In genomic region chr3:120461416-120461815, GRCh38 we compare ENCODE assay signal across 17 cellular contexts. TPM values are rescaled to one million over a fixed set of nuclear protein-coding genes. Genes with fewer than 3 reads are reported as not detected.
DNase-seq lines count a peak whose midpoint lies in the region; ATAC-seq and TF ChIP-seq lines count a peak whose summit lies in the region.
"Had no signal": no experiment of that assay in that cellular context is flagged by ENCODE, and none has a peak within 500 bp of the region (broad histone marks: within the 10 kb centered on the region; RNA-seq: fewer than 3 reads in every experiment).

No MANE protein-coding gene starts in this region.

- H3K27me3 Mint-ChIP-seq in HFFc6 (ENCODE audit: insufficient read depth), result no peaks in the 10 kb centered on the region; the same call in 1 of the 2 replicates

- no peak overlapping the region for H3K4me3 ChIP-seq in SJSA1
- H3K4me3 ChIP-seq: A549, SJCRH30 had no signal

- peaks cover 27% of the 10 kb centered on the region for H3K36me3 ChIP-seq in SJSA1
- H3K36me3 ChIP-seq: SJCRH30 had no signal

- no peaks in the 10 kb centered on the region; the same call in 1 of the 2 replicates for H3K36me3 Mint-ChIP-seq in HFFc6 (ENCODE audit: low read depth)
- H3K36me3 Mint-ChIP-seq: CD14-positive monocyte had no signal

- no peaks in the 10 kb centered on the region for H3K27me3 ChIP-seq in SJSA1 (replicated peaks)
- H3K27me3 ChIP-seq: SJCRH30 had no signal

- ATAC-seq in HG02759 (IDR thresholded peaks at IDR 0.05; ENCODE audit: unreplicated experiment), result no peak
- no peak for ATAC-seq in GM18498 (IDR thresholded peaks at IDR 0.05; ENCODE audit: unreplicated experiment)
- ATAC-seq: A549 had no signal

- DNase-seq in Daoy (ENCODE audit: low read depth), result peak; percentile 39
- no peak for DNase-seq in HFFc6
- DNase-seq in SJSA1 (ENCODE audit: low read depth in 1 of 2, low spot score in 2 of 2), result peak in 1 of 2 experiments; percentile 42
- DNase-seq in hepatic stellate cell (ENCODE audit: low spot score), result peak; percentile 19
- DNase-seq in activated naive CD4-positive, alpha-beta T cell (lab: John Stamatoyannopoulos, UW), result no peak
- DNase-seq in stimulated activated CD4-positive, alpha-beta T cell treated with anti-CD3 and anti-CD28 coated beads, Interleukin-2, amount 100 ng/mL, for 48 hours, result no peak
- DNase-seq: DMS153, NCI-H1417 treated with DMSO at 0.1 percent for 48 hours, NCI-H1930, NCI-H2171, NCI-H446, NCI-H69, SJCRH30 had no signal

- no peak overlapping the region; the same call in 1 of the 2 replicates for H3K4me3 Mint-ChIP-seq in HFFc6
- H3K4me3 Mint-ChIP-seq: CD14-positive monocyte had no signal

- H3K9me3 Mint-ChIP-seq in HFFc6, result peaks cover 5% of the 10 kb centered on the region
- H3K9me3 Mint-ChIP-seq: CD14-positive monocyte had no signal

- H3K4me1 Mint-ChIP-seq in HFFc6 (ENCODE audit: low read depth), result peaks cover 33% of the 10 kb centered on the region

- H3K4me1 ChIP-seq in SJSA1 (replicated peaks), result peaks cover 27% of the 10 kb centered on the region
- H3K4me1 ChIP-seq: A549 had no signal

- no peaks in the 10 kb centered on the region for H3K9me3 ChIP-seq in SJSA1 (replicated peaks)
- H3K9me3 ChIP-seq: A549, SJCRH30 had no signal

- peak; percentile 36; the same call in 1 of the 2 replicates for TF ChIP-seq CTCF in HFFc6 (IDR thresholded peaks at IDR 0.05)

- H3K27ac ChIP-seq in SJSA1, result peak overlapping the region; percentile 34; the same call in 1 of the 2 replicates
- H3K27ac ChIP-seq: A549, SJCRH30 had no signal

- H3K27ac Mint-ChIP-seq in HFFc6, result peak overlapping the region; percentile 47; the same call in 1 of the 2 replicates
- H3K27ac Mint-ChIP-seq: CD14-positive monocyte had no signal

RNA-seq across cellular contexts. Expression of gene FSTL1, which starts 10.6 kb away (rescaled TPM):
- total RNA-seq in Daoy (2014; rRNA removed; shearing (Covaris generic)), result 476 and 490 TPM in 2 replicates
- 1,000 to 10,000 TPM; 1,595 to 1,958 (median 1,726) TPM for total RNA-seq in HFFc6 (2021; fragmentation: NEBNext Ultra II Directional; extraction: Animal tissue kit (Norgen Biotek cat#: 25700))
- total RNA-seq in SJSA1 (2014; rRNA removed; shearing (Covaris generic)), result 1,346 and 1,532 TPM in 2 replicates

Comparison
In these comparisons a context has a peak if more than half of its experiments do, and no peak if none do; other contexts are left out.
1. DNase-seq: peak in Daoy (single experiment) and hepatic stellate cell (single experiment); none in HFFc6 (single experiment), activated naive CD4-positive, alpha-beta T cell (0 of 4) and stimulated activated CD4-positive, alpha-beta T cell treated with anti-CD3 and anti-CD28 coated beads, Interleukin-2, amount 100 ng/mL, for 48 hours (0 of 2).